In the genomic region with DNA sequence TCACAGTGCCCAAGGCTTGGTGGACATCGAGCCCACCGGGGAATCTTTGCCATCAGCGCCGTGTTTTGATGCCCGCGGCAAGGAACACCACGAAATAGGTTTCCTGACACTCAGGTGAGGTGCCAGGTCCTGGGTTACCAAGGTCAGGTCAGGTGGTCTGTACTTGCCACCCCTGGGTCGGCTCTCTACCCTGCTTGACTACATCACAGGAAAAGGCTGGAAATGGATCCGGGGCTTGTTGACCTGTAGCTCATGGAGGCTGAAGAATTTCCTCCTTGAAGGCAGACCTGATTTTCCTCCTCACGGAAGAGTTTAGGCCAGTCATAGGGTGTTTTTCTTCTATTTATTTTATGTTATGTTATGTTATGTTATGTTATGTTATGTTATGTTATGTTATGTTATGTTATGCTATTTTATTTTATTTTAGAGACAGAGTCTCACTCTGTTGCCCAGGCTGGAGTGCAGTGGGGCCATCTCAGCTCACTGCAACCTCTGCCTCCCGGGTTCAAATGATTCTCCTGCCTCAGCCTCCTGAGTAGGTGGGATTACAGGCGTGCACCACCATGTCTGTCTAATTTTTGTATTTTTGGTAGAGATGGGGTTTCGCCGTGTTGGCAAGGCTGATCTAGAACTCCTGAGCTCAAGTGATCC, we compare ENCODE assay signal across 1 cellular context.
A peak's percentile ranks its signal among the peaks of the same experiment; 100 is the strongest.
TF ChIP-seq lines count a peak whose summit lies in the region.
"Not testable (repeated sequence)": the region's sequence is repeated elsewhere in the genome, so short reads cannot be mapped to it uniquely, and the experiment has no call there.

No MANE protein-coding gene starts in this region.

TF ChIP-seq in K562, 482 proteins besides CTCF, POLR2A, EP300 and RAD21:
- TF ChIP-seq HMGN3 (IDR thresholded peaks at IDR 0.05; ENCODE audit: borderline replicate concordance, extremely low read depth, insufficient read length, low read depth, low read length) (peak; percentile 0), NR2C1 (IDR thresholded peaks at IDR 0.05) (peak; percentile 36; the same call in 1 of the 2 replicates), NR2C1 (tag; IDR thresholded peaks at IDR 0.05) (peak; percentile 45; the same call in 1 of the 2 replicates), SMARCA4 (IDR thresholded peaks at IDR 0.05) (0 out of 2 replicates have a peak, but pooled peaks have one; percentile 16), NCOA6 (IDR thresholded peaks at IDR 0.05) (0 out of 2 replicates have a peak, but pooled peaks have one; percentile 18), THRAP3 (IDR thresholded peaks at IDR 0.05; ENCODE audit: borderline replicate concordance) (peak; percentile 49; the same call in 1 of the 2 replicates), YY1 (IDR thresholded peaks at IDR 0.05; ENCODE audit: borderline replicate concordance in 1 of 3, control insufficient read depth in 1 of 3, extremely low read depth in 1 of 3, insufficient read depth in 3 of 3, insufficient read length in 1 of 3, insufficient replicate concordance in 2 of 3, low read depth in 1 of 3, low read length in 2 of 3) (peak in 1 of 3 experiments; percentile 10), FOXK2 (conservative IDR thresholded peaks at IDR 0.05 in 1 of 2, IDR thresholded peaks at IDR 0.05 in 1 of 2; ENCODE audit: low read depth in 2 of 2) (peak; percentile 51 to 61; a peak in 2 of 4 replicates), NR2C2 (tag; IDR thresholded peaks at IDR 0.05) (peak; percentile 67; the same call in 1 of the 2 replicates), PHB (CRISPR knock-in tag; IDR thresholded peaks at IDR 0.05) (0 out of 2 replicates have a peak, but pooled peaks have one; percentile 54), BRD9 (IDR thresholded peaks at IDR 0.05; ENCODE audit: low read depth, partially characterized antibody) (peak; percentile 62), RUNX1 (IDR thresholded peaks at IDR 0.05; ENCODE audit: low read depth) (0 out of 2 replicates have a peak, but pooled peaks have one; percentile 8)
- TF ChIP-seq, protein P1, sequence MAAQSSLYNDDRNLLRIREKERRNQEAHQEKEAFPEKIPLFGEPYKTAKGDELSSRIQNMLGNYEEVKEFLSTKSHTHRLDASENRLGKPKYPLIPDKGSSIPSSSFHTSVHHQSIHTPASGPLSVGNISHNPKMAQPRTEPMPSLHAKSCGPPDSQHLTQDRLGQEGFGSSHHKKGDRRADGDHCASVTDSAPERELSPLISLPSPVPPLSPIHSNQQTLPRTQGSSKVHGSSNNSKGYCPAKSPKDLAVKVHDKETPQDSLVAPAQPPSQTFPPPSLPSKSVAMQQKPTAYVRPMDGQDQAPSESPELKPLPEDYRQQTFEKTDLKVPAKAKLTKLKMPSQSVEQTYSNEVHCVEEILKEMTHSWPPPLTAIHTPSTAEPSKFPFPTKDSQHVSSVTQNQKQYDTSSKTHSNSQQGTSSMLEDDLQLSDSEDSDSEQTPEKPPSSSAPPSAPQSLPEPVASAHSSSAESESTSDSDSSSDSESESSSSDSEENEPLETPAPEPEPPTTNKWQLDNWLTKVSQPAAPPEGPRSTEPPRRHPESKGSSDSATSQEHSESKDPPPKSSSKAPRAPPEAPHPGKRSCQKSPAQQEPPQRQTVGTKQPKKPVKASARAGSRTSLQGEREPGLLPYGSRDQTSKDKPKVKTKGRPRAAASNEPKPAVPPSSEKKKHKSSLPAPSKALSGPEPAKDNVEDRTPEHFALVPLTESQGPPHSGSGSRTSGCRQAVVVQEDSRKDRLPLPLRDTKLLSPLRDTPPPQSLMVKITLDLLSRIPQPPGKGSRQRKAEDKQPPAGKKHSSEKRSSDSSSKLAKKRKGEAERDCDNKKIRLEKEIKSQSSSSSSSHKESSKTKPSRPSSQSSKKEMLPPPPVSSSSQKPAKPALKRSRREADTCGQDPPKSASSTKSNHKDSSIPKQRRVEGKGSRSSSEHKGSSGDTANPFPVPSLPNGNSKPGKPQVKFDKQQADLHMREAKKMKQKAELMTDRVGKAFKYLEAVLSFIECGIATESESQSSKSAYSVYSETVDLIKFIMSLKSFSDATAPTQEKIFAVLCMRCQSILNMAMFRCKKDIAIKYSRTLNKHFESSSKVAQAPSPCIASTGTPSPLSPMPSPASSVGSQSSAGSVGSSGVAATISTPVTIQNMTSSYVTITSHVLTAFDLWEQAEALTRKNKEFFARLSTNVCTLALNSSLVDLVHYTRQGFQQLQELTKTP (IDR thresholded peaks at IDR 0.05; ENCODE audit: low read depth in 1 of 2, partially characterized antibody in 2 of 2), result peak in 1 of 2 experiments; percentile 33
- TF ChIP-seq, protein P2, sequence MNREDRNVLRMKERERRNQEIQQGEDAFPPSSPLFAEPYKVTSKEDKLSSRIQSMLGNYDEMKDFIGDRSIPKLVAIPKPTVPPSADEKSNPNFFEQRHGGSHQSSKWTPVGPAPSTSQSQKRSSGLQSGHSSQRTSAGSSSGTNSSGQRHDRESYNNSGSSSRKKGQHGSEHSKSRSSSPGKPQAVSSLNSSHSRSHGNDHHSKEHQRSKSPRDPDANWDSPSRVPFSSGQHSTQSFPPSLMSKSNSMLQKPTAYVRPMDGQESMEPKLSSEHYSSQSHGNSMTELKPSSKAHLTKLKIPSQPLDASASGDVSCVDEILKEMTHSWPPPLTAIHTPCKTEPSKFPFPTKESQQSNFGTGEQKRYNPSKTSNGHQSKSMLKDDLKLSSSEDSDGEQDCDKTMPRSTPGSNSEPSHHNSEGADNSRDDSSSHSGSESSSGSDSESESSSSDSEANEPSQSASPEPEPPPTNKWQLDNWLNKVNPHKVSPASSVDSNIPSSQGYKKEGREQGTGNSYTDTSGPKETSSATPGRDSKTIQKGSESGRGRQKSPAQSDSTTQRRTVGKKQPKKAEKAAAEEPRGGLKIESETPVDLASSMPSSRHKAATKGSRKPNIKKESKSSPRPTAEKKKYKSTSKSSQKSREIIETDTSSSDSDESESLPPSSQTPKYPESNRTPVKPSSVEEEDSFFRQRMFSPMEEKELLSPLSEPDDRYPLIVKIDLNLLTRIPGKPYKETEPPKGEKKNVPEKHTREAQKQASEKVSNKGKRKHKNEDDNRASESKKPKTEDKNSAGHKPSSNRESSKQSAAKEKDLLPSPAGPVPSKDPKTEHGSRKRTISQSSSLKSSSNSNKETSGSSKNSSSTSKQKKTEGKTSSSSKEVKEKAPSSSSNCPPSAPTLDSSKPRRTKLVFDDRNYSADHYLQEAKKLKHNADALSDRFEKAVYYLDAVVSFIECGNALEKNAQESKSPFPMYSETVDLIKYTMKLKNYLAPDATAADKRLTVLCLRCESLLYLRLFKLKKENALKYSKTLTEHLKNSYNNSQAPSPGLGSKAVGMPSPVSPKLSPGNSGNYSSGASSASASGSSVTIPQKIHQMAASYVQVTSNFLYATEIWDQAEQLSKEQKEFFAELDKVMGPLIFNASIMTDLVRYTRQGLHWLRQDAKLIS (CRISPR knock-in tag; IDR thresholded peaks at IDR 0.05), result 0 out of 2 replicates have a peak, but pooled peaks have one; percentile 11
- TF ChIP-seq, protein P3, sequence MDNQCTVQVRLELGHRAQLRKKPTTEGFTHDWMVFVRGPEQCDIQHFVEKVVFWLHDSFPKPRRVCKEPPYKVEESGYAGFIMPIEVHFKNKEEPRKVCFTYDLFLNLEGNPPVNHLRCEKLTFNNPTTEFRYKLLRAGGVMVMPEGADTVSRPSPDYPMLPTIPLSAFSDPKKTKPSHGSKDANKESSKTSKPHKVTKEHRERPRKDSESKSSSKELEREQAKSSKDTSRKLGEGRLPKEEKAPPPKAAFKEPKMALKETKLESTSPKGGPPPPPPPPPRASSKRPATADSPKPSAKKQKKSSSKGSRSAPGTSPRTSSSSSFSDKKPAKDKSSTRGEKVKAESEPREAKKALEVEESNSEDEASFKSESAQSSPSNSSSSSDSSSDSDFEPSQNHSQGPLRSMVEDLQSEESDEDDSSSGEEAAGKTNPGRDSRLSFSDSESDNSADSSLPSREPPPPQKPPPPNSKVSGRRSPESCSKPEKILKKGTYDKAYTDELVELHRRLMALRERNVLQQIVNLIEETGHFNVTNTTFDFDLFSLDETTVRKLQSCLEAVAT (IDR thresholded peaks at IDR 0.05), result peak in 1 of 2 experiments; percentile 41; a peak in 1 of 4 replicates
- TF ChIP-seq NR2C2 (CRISPR knock-in tag; IDR thresholded peaks at IDR 0.05), result not testable (repeated sequence)
- TF ChIP-seq, protein P4, sequence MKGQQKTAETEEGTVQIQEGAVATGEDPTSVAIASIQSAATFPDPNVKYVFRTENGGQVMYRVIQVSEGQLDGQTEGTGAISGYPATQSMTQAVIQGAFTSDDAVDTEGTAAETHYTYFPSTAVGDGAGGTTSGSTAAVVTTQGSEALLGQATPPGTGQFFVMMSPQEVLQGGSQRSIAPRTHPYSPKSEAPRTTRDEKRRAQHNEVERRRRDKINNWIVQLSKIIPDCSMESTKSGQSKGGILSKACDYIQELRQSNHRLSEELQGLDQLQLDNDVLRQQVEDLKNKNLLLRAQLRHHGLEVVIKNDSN (CRISPR knock-in tag; IDR thresholded peaks at IDR 0.05), result peak; percentile 37
